ENCODE assay signal across 17 cellular contexts in genomic region chr14:51859136-51859535, GRCh38. TPM values are rescaled to one million over a fixed set of nuclear protein-coding genes. Genes with fewer than 3 reads are reported as not detected.
DNase-seq lines count a peak whose midpoint lies in the region; ATAC-seq and TF ChIP-seq lines count a peak whose summit lies in the region.
"Had no signal": no experiment of that assay in that cellular context is flagged by ENCODE, and none has a peak within 500 bp of the region (broad histone marks: within the 10 kb centered on the region; RNA-seq: fewer than 3 reads in every experiment).

No MANE protein-coding gene starts in this region.

- no peaks in the 10 kb centered on the region for H3K79me2 ChIP-seq in mesendoderm (ENCODE audit: control insufficient read depth, insufficient read depth, low read length)

- H3K56ac ChIP-seq in mesendoderm (ENCODE audit: low read length), result no peak overlapping the region

- H3K23ac ChIP-seq in mesendoderm (ENCODE audit: low read length), result no peak overlapping the region

- no peaks in the 10 kb centered on the region for H3K27me3 ChIP-seq in BLaER1
- no peaks in the 10 kb centered on the region for H3K27me3 ChIP-seq in mesendoderm (ENCODE audit: insufficient read depth, low read length, poor library complexity)
- H3K27me3 ChIP-seq in endodermal cell (ENCODE audit: control insufficient read depth, insufficient read depth, low read length, poor library complexity, severe bottlenecking), result no peaks in the 10 kb centered on the region
- H3K27me3 ChIP-seq: BE2C, esophagus muscularis mucosa, tibial nerve had no signal

- H2AK5ac ChIP-seq in mesendoderm (ENCODE audit: low read length), result no peak overlapping the region

- no peaks in the 10 kb centered on the region for H3K36me3 Mint-ChIP-seq in endodermal cell (ENCODE audit: low read depth)

- H2BK120ac ChIP-seq in mesendoderm (ENCODE audit: low read depth, low read length), result no peak overlapping the region

- no peak overlapping the region for H2BK5ac ChIP-seq in mesendoderm (ENCODE audit: low read length)

- no peak overlapping the region for H3K4me3 ChIP-seq in AG10803 (ENCODE audit: low read length)
- no peak overlapping the region for H3K4me3 ChIP-seq in BLaER1
- no peak overlapping the region for H3K4me3 ChIP-seq in mesendoderm (ENCODE audit: low read length)
- H3K4me3 ChIP-seq in endodermal cell (ENCODE audit: low read length), result no peak overlapping the region

- no peaks in the 10 kb centered on the region for H4K20me1 ChIP-seq in BLaER1

- ATAC-seq in GM21526 (IDR thresholded peaks at IDR 0.05; ENCODE audit: low FRiP score, unreplicated experiment), result no peak
- ATAC-seq: heart right ventricle, sciatic nerve had no signal

- H3K4me1 Mint-ChIP-seq in endodermal cell, result peaks cover 41% of the 10 kb centered on the region

- H3K27me3 Mint-ChIP-seq in endodermal cell (ENCODE audit: insufficient read depth), result peaks cover 20% of the 10 kb centered on the region
- H3K27me3 Mint-ChIP-seq: dendritic cell treated with granulocyte-macrophage colony-stimulating factor and Interleukin-4, amounts not matched to agents 40 ng/mL and 50 ng/mL, for 4 days had no signal

- WGBS in mesendoderm (ENCODE audit: extremely low coverage, insufficient coverage, low lambda C conversion rate), result no CpG with 5 or more reads among the region's 5 CpGs
- 87 to 94% methylated on average over 4 to 5 of the region's 5 CpGs for WGBS in endodermal cell (ENCODE audit: insufficient coverage in 1 of 2, insufficient read length in 1 of 2), 2 experiments

- TF ChIP-seq CTCF in AG10803 (conservative IDR thresholded peaks at IDR 0.05; ENCODE audit: low read length) (no peak), endodermal cell (conservative IDR thresholded peaks at IDR 0.05) (no peak)

- H3K27ac ChIP-seq in BLaER1, result no peak overlapping the region
- no peak overlapping the region for H3K27ac ChIP-seq in mesendoderm (ENCODE audit: low read depth, low read length)
- no peak overlapping the region for H3K27ac ChIP-seq in endodermal cell (ENCODE audit: low read depth, low read length)

- no peak overlapping the region for H4K8ac ChIP-seq in mesendoderm (ENCODE audit: low read depth, low read length)

- no peak overlapping the region for H3K4me3 Mint-ChIP-seq in endodermal cell

- DNase-seq in AG10803 (ENCODE audit: low read depth), result peak; percentile 29
- DNase-seq in M059J (ENCODE audit: low read depth), result peak; percentile 55
- peak; percentile 44 for DNase-seq in mesendoderm
- no peak for DNase-seq in HK-2 (ENCODE audit: unreplicated experiment)
- no peak for DNase-seq in endodermal cell
- DNase-seq: activated effector memory CD4-positive, alpha-beta T cell treated with Interleukin-2 at 50 U/mL for 16 hours; BE2C; heart right ventricle; NCI-H2029; NCI-H510A treated with DMSO at 0.1 percent for 48 hours; stimulated activated CD4-positive, alpha-beta T cell treated with anti-CD3 and anti-CD28 coated beads, Interleukin-4, amount 100 ng/mL, for 4 hours had no signal

- H3K36me3 ChIP-seq in BLaER1 (no peaks in the 10 kb centered on the region), mesendoderm (ENCODE audit: control insufficient read depth, insufficient read depth, low read length) (no peaks in the 10 kb centered on the region), endodermal cell (ENCODE audit: control insufficient read depth, insufficient read depth, low read length) (no peaks in the 10 kb centered on the region)
- H3K36me3 ChIP-seq: BE2C, esophagus muscularis mucosa, heart right ventricle, tibial nerve had no signal

- no peak overlapping the region for H4K5ac ChIP-seq in mesendoderm (ENCODE audit: low read length)

- H3K18ac ChIP-seq in mesendoderm (ENCODE audit: low read length), result no peak overlapping the region

- no peak overlapping the region for H3K9ac ChIP-seq in BLaER1
- H3K9ac ChIP-seq in mesendoderm (ENCODE audit: low read length), result no peak overlapping the region
- no peak overlapping the region for H3K9ac ChIP-seq in endodermal cell (ENCODE audit: extremely low read depth, low read length, poor library complexity, severe bottlenecking)

- no peak overlapping the region for H3K27ac Mint-ChIP-seq in endodermal cell

- H3K4me2 ChIP-seq in BLaER1, result peak overlapping the region; percentile 93
- H3K4me2 ChIP-seq in mesendoderm (ENCODE audit: low read length), result no peak overlapping the region

- no peaks in the 10 kb centered on the region for H3K9me3 ChIP-seq in BLaER1
- H3K9me3 ChIP-seq in endodermal cell (ENCODE audit: control insufficient read depth, low read length), result no peaks in the 10 kb centered on the region
- H3K9me3 ChIP-seq: BE2C, esophagus muscularis mucosa, heart right ventricle, tibial nerve had no signal

- H2BK15ac ChIP-seq in mesendoderm (replicated peaks; ENCODE audit: low read depth), result no peak overlapping the region

- no peaks in the 10 kb centered on the region for H3K79me1 ChIP-seq in mesendoderm (ENCODE audit: low read length)

- H3K4me1 ChIP-seq in BLaER1 (peaks cover 48% of the 10 kb centered on the region), mesendoderm (ENCODE audit: control insufficient read depth, low read depth, low read length) (peaks cover 3% of the 10 kb centered on the region), endodermal cell (ENCODE audit: control insufficient read depth, insufficient read depth, low read length) (peaks cover 7% of the 10 kb centered on the region)

- no peak overlapping the region for H3K4ac ChIP-seq in mesendoderm (ENCODE audit: low read depth, low read length)

- H3K9me3 Mint-ChIP-seq in endodermal cell, result no peaks in the 10 kb centered on the region
- H3K9me3 Mint-ChIP-seq: dendritic cell treated with granulocyte-macrophage colony-stimulating factor and Interleukin-4, amounts not matched to agents 40 ng/mL and 50 ng/mL, for 4 days had no signal

RNA-seq across cellular contexts. Expression of gene GNG2, which starts 1.3 kb away (rescaled TPM):
- 13.9 and 14.7 TPM in 2 replicates for total RNA-seq in M059J (2014; rRNA removed; shearing (Covaris generic))
- polyA plus RNA-seq in mesendoderm (2013, experiment 1 of 2), result 10.6 TPM
- 10.4 TPM for polyA plus RNA-seq in mesendoderm (2013, experiment 2 of 2)
- 10 to 100 TPM; 47.9 to 51.6 TPM for total RNA-seq in endodermal cell
- 92.2 TPM for polyA plus RNA-seq in endodermal cell (2013, experiment 1 of 2)
- polyA plus RNA-seq in endodermal cell (2013, experiment 2 of 2), result 85.9 TPM

Comparison
In these comparisons a context has a peak if more than half of its experiments do, and no peak if none do; other contexts are left out.
1. DNase-seq: peak in AG10803 (single experiment), M059J (single experiment) and mesendoderm (single experiment); none in HK-2 (single experiment) and endodermal cell (single experiment).